1 cellular context compared by ENCODE assay signal in the genomic region with DNA sequence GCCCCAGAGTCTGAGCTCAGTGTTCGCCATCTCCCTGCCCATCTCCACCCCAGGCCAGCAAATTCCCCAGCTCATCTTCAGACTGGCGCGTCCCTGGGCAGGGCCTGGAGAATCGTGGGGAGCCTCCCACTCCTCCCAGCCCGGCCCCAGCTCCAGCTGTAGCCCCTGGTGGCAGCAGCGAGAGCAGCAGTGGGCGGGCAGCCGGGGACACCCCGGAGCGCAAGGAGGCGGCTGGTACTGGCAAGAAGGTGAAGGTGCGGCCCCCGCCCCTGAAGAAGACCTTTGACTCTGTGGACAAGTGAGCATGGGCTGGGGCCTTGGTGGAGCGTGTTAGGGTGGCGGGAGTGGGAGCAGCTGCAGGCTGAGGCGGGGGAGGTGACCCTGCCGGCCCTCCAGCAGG.
TF ChIP-seq lines count a peak whose summit lies in the region.

No MANE protein-coding gene starts in this region.

TF ChIP-seq in HepG2, 621 proteins besides CTCF, POLR2A, EP300 and RAD21:
- TF ChIP-seq AGO2 (optimal IDR thresholded peaks at IDR 0.05; ENCODE audit: low read depth, low read length), result peak; percentile 34
- TF ChIP-seq, protein P1, sequence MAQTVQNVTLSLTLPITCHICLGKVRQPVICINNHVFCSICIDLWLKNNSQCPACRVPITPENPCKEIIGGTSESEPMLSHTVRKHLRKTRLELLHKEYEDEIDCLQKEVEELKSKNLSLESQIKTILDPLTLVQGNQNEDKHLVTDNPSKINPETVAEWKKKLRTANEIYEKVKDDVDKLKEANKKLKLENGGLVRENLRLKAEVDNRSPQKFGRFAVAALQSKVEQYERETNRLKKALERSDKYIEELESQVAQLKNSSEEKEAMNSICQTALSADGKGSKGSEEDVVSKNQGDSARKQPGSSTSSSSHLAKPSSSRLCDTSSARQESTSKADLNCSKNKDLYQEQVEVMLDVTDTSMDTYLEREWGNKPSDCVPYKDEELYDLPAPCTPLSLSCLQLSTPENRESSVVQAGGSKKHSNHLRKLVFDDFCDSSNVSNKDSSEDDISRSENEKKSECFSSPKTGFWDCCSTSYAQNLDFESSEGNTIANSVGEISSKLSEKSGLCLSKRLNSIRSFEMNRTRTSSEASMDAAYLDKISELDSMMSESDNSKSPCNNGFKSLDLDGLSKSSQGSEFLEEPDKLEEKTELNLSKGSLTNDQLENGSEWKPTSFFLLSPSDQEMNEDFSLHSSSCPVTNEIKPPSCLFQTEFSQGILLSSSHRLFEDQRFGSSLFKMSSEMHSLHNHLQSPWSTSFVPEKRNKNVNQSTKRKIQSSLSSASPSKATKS (CRISPR knock-in tag; IDR thresholded peaks at IDR 0.05), result no peak
- no peak for TF ChIP-seq ZNF264 (CRISPR knock-in tag; IDR thresholded peaks at IDR 0.05)
- no peak for TF ChIP-seq JDP2 (CRISPR knock-in tag; IDR thresholded peaks at IDR 0.05; ENCODE audit: borderline replicate concordance)
